ENCODE assay signal across 1 cellular context in the genomic region with DNA sequence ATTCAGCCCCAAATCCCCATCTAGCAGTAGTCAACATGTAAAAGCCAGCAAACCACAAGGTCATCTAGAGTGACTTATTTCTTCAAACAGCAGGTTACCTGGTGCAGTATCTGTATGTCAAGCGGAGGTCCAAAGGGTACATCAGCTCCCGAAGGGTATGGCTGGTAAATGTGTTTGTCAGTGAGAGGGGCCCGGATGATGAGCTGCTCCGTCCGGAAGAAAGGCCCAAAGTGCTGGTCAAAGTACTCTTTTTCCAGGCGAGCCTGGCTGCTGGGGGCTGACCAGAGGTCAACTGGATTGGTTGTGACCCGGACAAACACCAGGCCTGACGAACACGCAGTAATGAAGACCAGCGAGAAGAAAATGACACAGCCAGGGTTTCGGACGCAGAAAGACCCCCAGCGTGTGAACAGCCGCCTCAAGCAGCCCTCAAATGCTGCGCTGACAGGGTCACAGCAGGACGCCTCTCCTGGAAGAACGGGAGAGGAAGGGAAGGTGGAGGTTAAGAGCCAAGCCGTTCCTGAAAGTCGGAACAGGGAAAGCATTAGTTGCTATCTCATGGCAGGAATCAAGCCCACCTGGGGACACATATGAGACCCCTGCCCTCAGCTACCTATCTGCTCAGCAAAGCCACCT.
TF ChIP-seq lines count a peak whose summit lies in the region.

No MANE protein-coding gene starts in this region.

TF ChIP-seq in HepG2, 621 proteins besides CTCF, POLR2A, EP300 and RAD21 (continued from another document):
- TF ChIP-seq HHEX (CRISPR knock-in tag; IDR thresholded peaks at IDR 0.05) (no peak), NFE2 (CRISPR knock-in tag; IDR thresholded peaks at IDR 0.05) (no peak), ZNF232 (CRISPR knock-in tag; IDR thresholded peaks at IDR 0.05; ENCODE audit: borderline replicate concordance) (peak; percentile 66; the same call in 1 of the 2 replicates), ZNF350 (CRISPR knock-in tag; IDR thresholded peaks at IDR 0.05; ENCODE audit: borderline replicate concordance, low read depth) (peak; percentile 77; the same call in 1 of the 2 replicates), TBX3 (IDR thresholded peaks at IDR 0.05; ENCODE audit: borderline replicate concordance) (no peak), TBX2 (CRISPR knock-in tag; IDR thresholded peaks at IDR 0.05; ENCODE audit: borderline replicate concordance) (peak; percentile 89), CREM (IDR thresholded peaks at IDR 0.05) (peak; percentile 72; the same call in 1 of the 2 replicates), CREM (CRISPR knock-in tag; IDR thresholded peaks at IDR 0.05) (no peak), GABPA (IDR thresholded peaks at IDR 0.05; ENCODE audit: low read depth, low read length) (no peak), GABPA (CRISPR knock-in tag; IDR thresholded peaks at IDR 0.05; ENCODE audit: low read depth) (peak; percentile 68), GTF2F1 (IDR thresholded peaks at IDR 0.05; ENCODE audit: low read length) (no peak), SMAD3 (CRISPR knock-in tag; IDR thresholded peaks at IDR 0.05) (no peak; the same call in 1 of the 2 replicates), SNAI1 (CRISPR knock-in tag; IDR thresholded peaks at IDR 0.05; ENCODE audit: borderline replicate concordance) (no peak), ZNF235 (CRISPR knock-in tag; IDR thresholded peaks at IDR 0.05; ENCODE audit: borderline replicate concordance) (peak; percentile 24; the same call in 1 of the 2 replicates), FOXA1 (IDR thresholded peaks at IDR 0.05) (no peak), FOXA1 (CRISPR knock-in tag; IDR thresholded peaks at IDR 0.05) (peak; percentile 62), IRF2 (CRISPR knock-in tag; IDR thresholded peaks at IDR 0.05) (peak; percentile 84), SAP130 (CRISPR knock-in tag; IDR thresholded peaks at IDR 0.05; ENCODE audit: low read depth) (peak; percentile 92), SMARCC2 (IDR thresholded peaks at IDR 0.05) (no peak), PHB2 (IDR thresholded peaks at IDR 0.05; ENCODE audit: partially characterized antibody) (no peak)
- TF ChIP-seq, protein P1, sequence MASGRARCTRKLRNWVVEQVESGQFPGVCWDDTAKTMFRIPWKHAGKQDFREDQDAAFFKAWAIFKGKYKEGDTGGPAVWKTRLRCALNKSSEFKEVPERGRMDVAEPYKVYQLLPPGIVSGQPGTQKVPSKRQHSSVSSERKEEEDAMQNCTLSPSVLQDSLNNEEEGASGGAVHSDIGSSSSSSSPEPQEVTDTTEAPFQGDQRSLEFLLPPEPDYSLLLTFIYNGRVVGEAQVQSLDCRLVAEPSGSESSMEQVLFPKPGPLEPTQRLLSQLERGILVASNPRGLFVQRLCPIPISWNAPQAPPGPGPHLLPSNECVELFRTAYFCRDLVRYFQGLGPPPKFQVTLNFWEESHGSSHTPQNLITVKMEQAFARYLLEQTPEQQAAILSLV (CRISPR knock-in tag; IDR thresholded peaks at IDR 0.05; ENCODE audit: borderline replicate concordance): 0 out of 2 replicates have a peak, but pooled peaks have one; percentile 57
- TF ChIP-seq, protein P2, sequence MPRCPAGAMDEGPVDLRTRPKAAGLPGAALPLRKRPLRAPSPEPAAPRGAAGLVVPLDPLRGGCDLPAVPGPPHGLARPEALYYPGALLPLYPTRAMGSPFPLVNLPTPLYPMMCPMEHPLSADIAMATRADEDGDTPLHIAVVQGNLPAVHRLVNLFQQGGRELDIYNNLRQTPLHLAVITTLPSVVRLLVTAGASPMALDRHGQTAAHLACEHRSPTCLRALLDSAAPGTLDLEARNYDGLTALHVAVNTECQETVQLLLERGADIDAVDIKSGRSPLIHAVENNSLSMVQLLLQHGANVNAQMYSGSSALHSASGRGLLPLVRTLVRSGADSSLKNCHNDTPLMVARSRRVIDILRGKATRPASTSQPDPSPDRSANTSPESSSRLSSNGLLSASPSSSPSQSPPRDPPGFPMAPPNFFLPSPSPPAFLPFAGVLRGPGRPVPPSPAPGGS (CRISPR knock-in tag; IDR thresholded peaks at IDR 0.05): no peak
- TF ChIP-seq, protein P3, sequence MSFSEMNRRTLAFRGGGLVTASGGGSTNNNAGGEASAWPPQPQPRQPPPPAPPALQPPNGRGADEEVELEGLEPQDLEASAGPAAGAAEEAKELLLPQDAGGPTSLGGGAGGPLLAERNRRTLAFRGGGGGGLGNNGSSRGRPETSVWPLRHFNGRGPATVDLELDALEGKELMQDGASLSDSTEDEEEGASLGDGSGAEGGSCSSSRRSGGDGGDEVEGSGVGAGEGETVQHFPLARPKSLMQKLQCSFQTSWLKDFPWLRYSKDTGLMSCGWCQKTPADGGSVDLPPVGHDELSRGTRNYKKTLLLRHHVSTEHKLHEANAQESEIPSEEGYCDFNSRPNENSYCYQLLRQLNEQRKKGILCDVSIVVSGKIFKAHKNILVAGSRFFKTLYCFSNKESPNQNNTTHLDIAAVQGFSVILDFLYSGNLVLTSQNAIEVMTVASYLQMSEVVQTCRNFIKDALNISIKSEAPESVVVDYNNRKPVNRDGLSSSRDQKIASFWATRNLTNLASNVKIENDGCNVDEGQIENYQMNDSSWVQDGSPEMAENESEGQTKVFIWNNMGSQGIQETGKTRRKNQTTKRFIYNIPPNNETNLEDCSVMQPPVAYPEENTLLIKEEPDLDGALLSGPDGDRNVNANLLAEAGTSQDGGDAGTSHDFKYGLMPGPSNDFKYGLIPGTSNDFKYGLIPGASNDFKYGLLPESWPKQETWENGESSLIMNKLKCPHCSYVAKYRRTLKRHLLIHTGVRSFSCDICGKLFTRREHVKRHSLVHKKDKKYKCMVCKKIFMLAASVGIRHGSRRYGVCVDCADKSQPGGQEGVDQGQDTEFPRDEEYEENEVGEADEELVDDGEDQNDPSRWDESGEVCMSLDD (CRISPR knock-in tag; IDR thresholded peaks at IDR 0.05; ENCODE audit: borderline replicate concordance): no peak
- TF ChIP-seq, protein P4, sequence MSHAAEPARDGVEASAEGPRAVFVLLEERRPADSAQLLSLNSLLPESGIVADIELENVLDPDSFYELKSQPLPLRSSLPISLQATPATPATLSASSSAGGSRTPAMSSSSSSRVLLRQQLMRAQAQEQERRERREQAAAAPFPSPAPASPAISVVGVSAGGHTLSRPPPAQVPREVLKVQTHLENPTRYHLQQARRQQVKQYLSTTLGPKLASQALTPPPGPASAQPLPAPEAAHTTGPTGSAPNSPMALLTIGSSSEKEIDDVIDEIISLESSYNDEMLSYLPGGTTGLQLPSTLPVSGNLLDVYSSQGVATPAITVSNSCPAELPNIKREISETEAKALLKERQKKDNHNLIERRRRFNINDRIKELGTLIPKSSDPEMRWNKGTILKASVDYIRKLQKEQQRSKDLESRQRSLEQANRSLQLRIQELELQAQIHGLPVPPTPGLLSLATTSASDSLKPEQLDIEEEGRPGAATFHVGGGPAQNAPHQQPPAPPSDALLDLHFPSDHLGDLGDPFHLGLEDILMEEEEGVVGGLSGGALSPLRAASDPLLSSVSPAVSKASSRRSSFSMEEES (CRISPR knock-in tag; IDR thresholded peaks at IDR 0.05): peak; percentile 71; the same call in 1 of the 2 replicates
- TF ChIP-seq, protein P5, sequence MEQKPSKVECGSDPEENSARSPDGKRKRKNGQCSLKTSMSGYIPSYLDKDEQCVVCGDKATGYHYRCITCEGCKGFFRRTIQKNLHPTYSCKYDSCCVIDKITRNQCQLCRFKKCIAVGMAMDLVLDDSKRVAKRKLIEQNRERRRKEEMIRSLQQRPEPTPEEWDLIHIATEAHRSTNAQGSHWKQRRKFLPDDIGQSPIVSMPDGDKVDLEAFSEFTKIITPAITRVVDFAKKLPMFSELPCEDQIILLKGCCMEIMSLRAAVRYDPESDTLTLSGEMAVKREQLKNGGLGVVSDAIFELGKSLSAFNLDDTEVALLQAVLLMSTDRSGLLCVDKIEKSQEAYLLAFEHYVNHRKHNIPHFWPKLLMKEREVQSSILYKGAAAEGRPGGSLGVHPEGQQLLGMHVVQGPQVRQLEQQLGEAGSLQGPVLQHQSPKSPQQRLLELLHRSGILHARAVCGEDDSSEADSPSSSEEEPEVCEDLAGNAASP (CRISPR knock-in tag; IDR thresholded peaks at IDR 0.05; ENCODE audit: borderline replicate concordance): peak; percentile 86; the same call in 1 of the 2 replicates
- TF ChIP-seq, protein P6, sequence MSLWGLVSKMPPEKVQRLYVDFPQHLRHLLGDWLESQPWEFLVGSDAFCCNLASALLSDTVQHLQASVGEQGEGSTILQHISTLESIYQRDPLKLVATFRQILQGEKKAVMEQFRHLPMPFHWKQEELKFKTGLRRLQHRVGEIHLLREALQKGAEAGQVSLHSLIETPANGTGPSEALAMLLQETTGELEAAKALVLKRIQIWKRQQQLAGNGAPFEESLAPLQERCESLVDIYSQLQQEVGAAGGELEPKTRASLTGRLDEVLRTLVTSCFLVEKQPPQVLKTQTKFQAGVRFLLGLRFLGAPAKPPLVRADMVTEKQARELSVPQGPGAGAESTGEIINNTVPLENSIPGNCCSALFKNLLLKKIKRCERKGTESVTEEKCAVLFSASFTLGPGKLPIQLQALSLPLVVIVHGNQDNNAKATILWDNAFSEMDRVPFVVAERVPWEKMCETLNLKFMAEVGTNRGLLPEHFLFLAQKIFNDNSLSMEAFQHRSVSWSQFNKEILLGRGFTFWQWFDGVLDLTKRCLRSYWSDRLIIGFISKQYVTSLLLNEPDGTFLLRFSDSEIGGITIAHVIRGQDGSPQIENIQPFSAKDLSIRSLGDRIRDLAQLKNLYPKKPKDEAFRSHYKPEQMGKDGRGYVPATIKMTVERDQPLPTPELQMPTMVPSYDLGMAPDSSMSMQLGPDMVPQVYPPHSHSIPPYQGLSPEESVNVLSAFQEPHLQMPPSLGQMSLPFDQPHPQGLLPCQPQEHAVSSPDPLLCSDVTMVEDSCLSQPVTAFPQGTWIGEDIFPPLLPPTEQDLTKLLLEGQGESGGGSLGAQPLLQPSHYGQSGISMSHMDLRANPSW (CRISPR knock-in tag; IDR thresholded peaks at IDR 0.05; ENCODE audit: borderline replicate concordance): peak; percentile 47; the same call in 1 of the 2 replicates
- TF ChIP-seq, protein P7, sequence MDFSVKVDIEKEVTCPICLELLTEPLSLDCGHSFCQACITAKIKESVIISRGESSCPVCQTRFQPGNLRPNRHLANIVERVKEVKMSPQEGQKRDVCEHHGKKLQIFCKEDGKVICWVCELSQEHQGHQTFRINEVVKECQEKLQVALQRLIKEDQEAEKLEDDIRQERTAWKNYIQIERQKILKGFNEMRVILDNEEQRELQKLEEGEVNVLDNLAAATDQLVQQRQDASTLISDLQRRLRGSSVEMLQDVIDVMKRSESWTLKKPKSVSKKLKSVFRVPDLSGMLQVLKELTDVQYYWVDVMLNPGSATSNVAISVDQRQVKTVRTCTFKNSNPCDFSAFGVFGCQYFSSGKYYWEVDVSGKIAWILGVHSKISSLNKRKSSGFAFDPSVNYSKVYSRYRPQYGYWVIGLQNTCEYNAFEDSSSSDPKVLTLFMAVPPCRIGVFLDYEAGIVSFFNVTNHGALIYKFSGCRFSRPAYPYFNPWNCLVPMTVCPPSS (IDR thresholded peaks at IDR 0.05): no peak
- TF ChIP-seq, protein P8, sequence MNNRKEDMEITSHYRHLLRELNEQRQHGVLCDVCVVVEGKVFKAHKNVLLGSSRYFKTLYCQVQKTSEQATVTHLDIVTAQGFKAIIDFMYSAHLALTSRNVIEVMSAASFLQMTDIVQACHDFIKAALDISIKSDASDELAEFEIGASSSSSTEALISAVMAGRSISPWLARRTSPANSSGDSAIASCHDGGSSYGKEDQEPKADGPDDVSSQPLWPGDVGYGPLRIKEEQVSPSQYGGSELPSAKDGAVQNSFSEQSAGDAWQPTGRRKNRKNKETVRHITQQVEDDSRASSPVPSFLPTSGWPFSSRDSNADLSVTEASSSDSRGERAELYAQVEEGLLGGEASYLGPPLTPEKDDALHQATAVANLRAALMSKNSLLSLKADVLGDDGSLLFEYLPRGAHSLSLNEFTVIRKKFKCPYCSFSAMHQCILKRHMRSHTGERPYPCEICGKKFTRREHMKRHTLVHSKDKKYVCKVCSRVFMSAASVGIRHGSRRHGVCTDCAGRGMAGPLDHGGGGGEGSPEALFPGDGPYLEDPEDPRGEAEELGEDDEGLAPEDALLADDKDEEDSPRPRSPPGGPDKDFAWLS (CRISPR knock-in tag; IDR thresholded peaks at IDR 0.05; ENCODE audit: borderline replicate concordance): no peak
- TF ChIP-seq, protein P9, sequence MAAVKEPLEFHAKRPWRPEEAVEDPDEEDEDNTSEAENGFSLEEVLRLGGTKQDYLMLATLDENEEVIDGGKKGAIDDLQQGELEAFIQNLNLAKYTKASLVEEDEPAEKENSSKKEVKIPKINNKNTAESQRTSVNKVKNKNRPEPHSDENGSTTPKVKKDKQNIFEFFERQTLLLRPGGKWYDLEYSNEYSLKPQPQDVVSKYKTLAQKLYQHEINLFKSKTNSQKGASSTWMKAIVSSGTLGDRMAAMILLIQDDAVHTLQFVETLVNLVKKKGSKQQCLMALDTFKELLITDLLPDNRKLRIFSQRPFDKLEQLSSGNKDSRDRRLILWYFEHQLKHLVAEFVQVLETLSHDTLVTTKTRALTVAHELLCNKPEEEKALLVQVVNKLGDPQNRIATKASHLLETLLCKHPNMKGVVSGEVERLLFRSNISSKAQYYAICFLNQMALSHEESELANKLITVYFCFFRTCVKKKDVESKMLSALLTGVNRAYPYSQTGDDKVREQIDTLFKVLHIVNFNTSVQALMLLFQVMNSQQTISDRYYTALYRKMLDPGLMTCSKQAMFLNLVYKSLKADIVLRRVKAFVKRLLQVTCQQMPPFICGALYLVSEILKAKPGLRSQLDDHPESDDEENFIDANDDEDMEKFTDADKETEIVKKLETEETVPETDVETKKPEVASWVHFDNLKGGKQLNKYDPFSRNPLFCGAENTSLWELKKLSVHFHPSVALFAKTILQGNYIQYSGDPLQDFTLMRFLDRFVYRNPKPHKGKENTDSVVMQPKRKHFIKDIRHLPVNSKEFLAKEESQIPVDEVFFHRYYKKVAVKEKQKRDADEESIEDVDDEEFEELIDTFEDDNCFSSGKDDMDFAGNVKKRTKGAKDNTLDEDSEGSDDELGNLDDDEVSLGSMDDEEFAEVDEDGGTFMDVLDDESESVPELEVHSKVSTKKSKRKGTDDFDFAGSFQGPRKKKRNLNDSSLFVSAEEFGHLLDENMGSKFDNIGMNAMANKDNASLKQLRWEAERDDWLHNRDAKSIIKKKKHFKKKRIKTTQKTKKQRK (IDR thresholded peaks at IDR 0.05; ENCODE audit: low read length): no peak
